Comparison of ENCODE assay signal across 8 cellular contexts in genomic region chr3:186152889-186153292, GRCh38. TPM values are rescaled to one million over a fixed set of nuclear protein-coding genes. Genes with fewer than 3 reads are reported as not detected.
DNase-seq lines count a peak whose midpoint lies in the region; ATAC-seq and TF ChIP-seq lines count a peak whose summit lies in the region.

No MANE protein-coding gene starts in this region.

- peak overlapping the region; percentile 72 for H3K4me2 ChIP-seq in OCI-LY7 (ENCODE audit: low read length)

- no peaks in the 10 kb centered on the region for H3K27me3 ChIP-seq in right atrium auricular region
- no peaks in the 10 kb centered on the region for H3K27me3 ChIP-seq in prostate gland (replicated peaks; ENCODE audit: insufficient read depth)

- CTCF ChIA-PET in OCI-LY7 (lab: Charles Lee; ENCODE audit: unreplicated experiment) = interaction anchor here (0.6 to 1.5 kb wide), 2 partner anchors 10 to 78 kb away, joined by 3 to 6 read pairs; no protein-coding TSS in a partner anchor

- 76% methylated on average over 9 of the region's 9 CpGs for WGBS in prostate gland

- H3K36me3 ChIP-seq in right atrium auricular region = no peaks in the 10 kb centered on the region
- no peaks in the 10 kb centered on the region for H3K36me3 ChIP-seq in OCI-LY7 (ENCODE audit: insufficient read depth, low read length)
- H3K36me3 ChIP-seq in prostate gland = no peaks in the 10 kb centered on the region

- TF ChIP-seq CTCF in right atrium auricular region (IDR thresholded peaks at IDR 0.05) = no peak
- TF ChIP-seq CTCF in OCI-LY7 (conservative IDR thresholded peaks at IDR 0.05; ENCODE audit: low read length) = no peak
- TF ChIP-seq CTCF in prostate gland (IDR thresholded peaks at IDR 0.05) = no peak
- no peak for TF ChIP-seq CTCF in glutamatergic neuron (IDR thresholded peaks at IDR 0.05; ENCODE audit: partially characterized antibody, unreplicated experiment)

- H3K9me3 Mint-ChIP-seq in stimulated activated naive CD8-positive, alpha-beta T cell treated with anti-CD3 and anti-CD28 coated beads, Interleukin-15, amount 100 ng/mL, for 72 hours = no peaks in the 10 kb centered on the region
- H3K9me3 Mint-ChIP-seq in glutamatergic neuron (ENCODE audit: unreplicated experiment) = no peaks in the 10 kb centered on the region

- H4K20me1 ChIP-seq in OCI-LY7 (ENCODE audit: insufficient read depth, low read length) = no peaks in the 10 kb centered on the region

- peaks cover 13% of the 10 kb centered on the region for H3K36me3 Mint-ChIP-seq in glutamatergic neuron (ENCODE audit: unreplicated experiment)

- DNase-seq in Right ventricle myocardium inferior (ENCODE audit: missing footprints) = no peak
- DNase-seq in right atrium auricular region (ENCODE audit: low spot score) = no peak
- peak; percentile 89 for DNase-seq in OCI-LY7 (ENCODE audit: low spot score)
- peak in 1 of 2 donors; percentile 26 for DNase-seq in stimulated activated naive CD8-positive, alpha-beta T cell treated with anti-CD3 and anti-CD28 coated beads, Interleukin-15, amount 100 ng/mL, for 72 hours
- no peak for DNase-seq in prostate gland (ENCODE audit: low spot score)
- no peak for DNase-seq in A172 (ENCODE audit: low spot score)
- DNase-seq in glutamatergic neuron = no peak

- peaks cover 20% of the 10 kb centered on the region for H3K4me1 Mint-ChIP-seq in stimulated activated naive CD8-positive, alpha-beta T cell treated with anti-CD3 and anti-CD28 coated beads, Interleukin-15, amount 100 ng/mL, for 72 hours
- peaks cover 2% of the 10 kb centered on the region for H3K4me1 Mint-ChIP-seq in glutamatergic neuron (ENCODE audit: low read depth, unreplicated experiment)

- H3K4me3 Mint-ChIP-seq in stimulated activated naive CD8-positive, alpha-beta T cell treated with anti-CD3 and anti-CD28 coated beads, Interleukin-15, amount 100 ng/mL, for 72 hours = peak overlapping the region; percentile 22 to 33
- H3K4me3 Mint-ChIP-seq in glutamatergic neuron (ENCODE audit: unreplicated experiment) = no peak overlapping the region

- H3K79me2 ChIP-seq in OCI-LY7 (ENCODE audit: insufficient read depth, low read depth, low read length) = no peaks in the 10 kb centered on the region

- H3K4me3 ChIP-seq in right atrium auricular region (no peak overlapping the region), OCI-LY7 (ENCODE audit: low read depth, low read length, poor library complexity, severe bottlenecking) (peak overlapping the region; percentile 45), prostate gland (no peak overlapping the region)

- POLR2A ChIA-PET in OCI-LY7 (lab: Charles Lee) = interaction anchor here (0.7 to 2.8 kb wide), 9 partner anchors 10 to 841 kb away, joined by 3 to 11 read pairs (median 5); no protein-coding TSS in a partner anchor

- ATAC-seq in Right ventricle myocardium inferior = peak; percentile 54
- peak; percentile 89 for ATAC-seq in HG02981 (IDR thresholded peaks at IDR 0.05; ENCODE audit: unreplicated experiment)
- peak; percentile 91 for ATAC-seq in stimulated activated naive CD8-positive, alpha-beta T cell treated with anti-CD3 and anti-CD28 coated beads, Interleukin-15, amount 100 ng/mL, for 72 hours

- no TSS peak for BruUV-seq in OCI-LY7 (replicated peaks; lab: Mats Ljungman, UMichigan)

- H3K27ac Mint-ChIP-seq in stimulated activated naive CD8-positive, alpha-beta T cell treated with anti-CD3 and anti-CD28 coated beads, Interleukin-15, amount 100 ng/mL, for 72 hours = peak overlapping the region in 1 of 2 donors; percentile 19
- no peak overlapping the region for H3K27ac Mint-ChIP-seq in glutamatergic neuron (ENCODE audit: unreplicated experiment)

- H3K27me3 Mint-ChIP-seq in stimulated activated naive CD8-positive, alpha-beta T cell treated with anti-CD3 and anti-CD28 coated beads, Interleukin-15, amount 100 ng/mL, for 72 hours = peaks cover 67% of the 10 kb centered on the region
- H3K27me3 Mint-ChIP-seq in glutamatergic neuron (ENCODE audit: unreplicated experiment) = no peaks in the 10 kb centered on the region

- H3K4me1 ChIP-seq in right atrium auricular region (no peaks in the 10 kb centered on the region), OCI-LY7 (ENCODE audit: insufficient read depth, low read length, poor library complexity, severe bottlenecking) (peaks cover 47% of the 10 kb centered on the region), prostate gland (replicated peaks) (no peaks in the 10 kb centered on the region)

- intact Hi-C loops in Right ventricle myocardium inferior (cut with DNase I) = no loop called here
- intact Hi-C loops in OCI-LY7 (cut with micrococcal nuclease; ENCODE audit: unreplicated experiment) = loop anchor here (2.0 to 10.0 kb wide), 4 partner anchors 44 to 382 kb away; partner anchors contain the start of gene ETV5
- intact Hi-C loops in prostate gland (cut with DNase I) = no loop called here

- H3K9me2 ChIP-seq in OCI-LY7 (ENCODE audit: insufficient read depth, low read length) = no peaks in the 10 kb centered on the region

- H3K9me3 ChIP-seq in right atrium auricular region (no peaks in the 10 kb centered on the region), OCI-LY7 (ENCODE audit: low read length) (no peaks in the 10 kb centered on the region), prostate gland (no peaks in the 10 kb centered on the region)

- no peak for TF ChIP-seq POLR2A in prostate gland (IDR thresholded peaks at IDR 0.05)

- H2AFZ ChIP-seq in OCI-LY7 (ENCODE audit: low read length) = peak overlapping the region; percentile 78; the same call in 1 of the 2 replicates

- H3K27ac ChIP-seq in right atrium auricular region (no peak overlapping the region), OCI-LY7 (ENCODE audit: low read depth, low read length, poor library complexity, severe bottlenecking) (peak overlapping the region; percentile 88), prostate gland (no peak overlapping the region)

RNA-seq across cellular contexts. Expression of gene ETV5, which starts 44.0 kb away (rescaled TPM):
- total RNA-seq in Right ventricle myocardium inferior (4.7 TPM), right atrium auricular region (10 to 100 TPM; 22.8 to 28.7 TPM), OCI-LY7 (2022) (1.1 and 1.2 TPM in 2 replicates), prostate gland (10 to 100 TPM; 16.5 to 17.6 TPM), glutamatergic neuron (ENCODE audit: unreplicated experiment) (16.9 TPM)
- total RNA-seq in OCI-LY7 (2014; rRNA removed; shearing (Covaris generic)) = 0.85 TPM in 1 of 2 replicates, not detected in the other
- 36.0 and 41.2 TPM in 2 replicates for total RNA-seq in A172 (2014; rRNA removed; shearing (Covaris generic))
